In genomic region chr5:84518862-84519261, GRCh38 we compare ENCODE assay signal across 19 cellular contexts.
A peak's percentile ranks its signal among the peaks of the same experiment; 100 is the strongest.
DNase-seq lines count a peak whose midpoint lies in the region; ATAC-seq, FAIRE-seq and TF ChIP-seq lines count a peak whose summit lies in the region.
"Had no signal": no experiment of that assay in that cellular context is flagged by ENCODE, and none has a peak within 500 bp of the region (broad histone marks: within the 10 kb centered on the region; RNA-seq: fewer than 3 reads in every experiment).

No MANE protein-coding gene starts in this region.

- H3K9ac ChIP-seq in H1 (replicated peaks in 1 of 4; ENCODE audit: extremely low read depth in 1 of 4, low read depth in 3 of 4, low read length in 3 of 4): no peak overlapping the region
- H3K9ac ChIP-seq in kidney (ENCODE audit: low read length in 2 of 2): no peak overlapping the region
- H3K9ac ChIP-seq: BLaER1 had no signal

- 86% methylated on average over 3 of the region's 3 CpGs; no CpG with 5 or more reads in 1 of the 2 experiments for WGBS in H1 (ENCODE audit: extremely low coverage in 1 of 2, insufficient coverage in 1 of 2, insufficient read length in 1 of 2, insufficient replicate concordance in 2 of 2, low coverage in 1 of 2, low lambda C conversion rate in 2 of 2, missing lambda C conversion rate in 1 of 2), 2 experiments

- H2AK5ac ChIP-seq in H1 (ENCODE audit: low read depth, low read length): no peak overlapping the region

- H3K4ac ChIP-seq in H1 (replicated peaks; ENCODE audit: insufficient read length, low read depth, low read length): no peak overlapping the region

- H3K9me3 Mint-ChIP-seq in activated CD8-positive, alpha-beta T cell treated with anti-CD3 and anti-CD28 coated beads, Interleukin-2, amount 10 ng/mL, durations not matched to agents 7 days and 5 days (ENCODE audit: insufficient read depth): no peaks in the 10 kb centered on the region

- H4K91ac ChIP-seq in H1 (replicated peaks; ENCODE audit: insufficient read length, low read length): no peak overlapping the region

- H3K27ac ChIP-seq in H1 (ENCODE audit: low read depth, low read length): no peak overlapping the region
- no peak overlapping the region for H3K27ac ChIP-seq in kidney (ENCODE audit: low read depth in 2 of 2, low read length in 2 of 2)
- no peak overlapping the region for H3K27ac ChIP-seq in upper lobe of right lung
- H3K27ac ChIP-seq: BLaER1, C4-2B had no signal

- no peak for TF ChIP-seq CTCF in H1 (IDR thresholded peaks at IDR 0.05; ENCODE audit: control extremely low read depth in 1 of 3, insufficient read depth in 1 of 3, low read depth in 1 of 3, low read length in 3 of 3)
- no peak for TF ChIP-seq CTCF in kidney (IDR thresholded peaks at IDR 0.05; ENCODE audit: borderline replicate concordance, extremely low read depth, insufficient read depth)
- TF ChIP-seq CTCF in upper lobe of right lung (IDR thresholded peaks at IDR 0.05): no peak

- no peak overlapping the region for H3K14ac ChIP-seq in H1 (ENCODE audit: insufficient read length)

- no peak overlapping the region for H2AFZ ChIP-seq in H1 (ENCODE audit: low read length)

- no peak overlapping the region for H3K4me3 ChIP-seq in H1 (ENCODE audit: extremely low read depth in 1 of 4, insufficient read depth in 2 of 4, low read depth in 3 of 4, low read length in 4 of 4)
- no peak overlapping the region for H3K4me3 ChIP-seq in kidney (ENCODE audit: low read length in 2 of 2)
- H3K4me3 ChIP-seq in upper lobe of right lung: no peak overlapping the region
- H3K4me3 ChIP-seq: BLaER1, GM12878 had no signal

- H3K79me1 ChIP-seq in H1 (ENCODE audit: low read depth, low read length): no peaks in the 10 kb centered on the region

- H3K79me2 ChIP-seq in H1 (ENCODE audit: control insufficient read depth in 1 of 2, insufficient read depth in 2 of 2, low read length in 2 of 2): no peaks in the 10 kb centered on the region

- no peaks in the 10 kb centered on the region for H3K4me1 Mint-ChIP-seq in activated CD8-positive, alpha-beta T cell treated with anti-CD3 and anti-CD28 coated beads, Interleukin-2, amount 10 ng/mL, durations not matched to agents 7 days and 5 days (ENCODE audit: low read depth)
- H3K4me1 Mint-ChIP-seq: B cell; CD4-positive, CD25-positive, alpha-beta regulatory T cell had no signal

- no peaks in the 10 kb centered on the region for H3K36me3 Mint-ChIP-seq in activated CD8-positive, alpha-beta T cell treated with anti-CD3 and anti-CD28 coated beads, Interleukin-2, amount 10 ng/mL, durations not matched to agents 7 days and 5 days (ENCODE audit: low read depth)
- H3K36me3 Mint-ChIP-seq: CD4-positive, CD25-positive, alpha-beta regulatory T cell; CD8-positive, alpha-beta T cell had no signal

- H3K23me2 ChIP-seq in H1 (ENCODE audit: low read depth, low read length): no peaks in the 10 kb centered on the region

- H3K56ac ChIP-seq in H1 (replicated peaks; ENCODE audit: insufficient read length, low read depth, low read length): no peak overlapping the region

- H2BK120ac ChIP-seq in H1 (replicated peaks; ENCODE audit: low read depth, low read length): no peak overlapping the region

- H2BK20ac ChIP-seq in H1 (ENCODE audit: low read length): no peak overlapping the region

- FAIRE-seq in H1 (lab: Jason Lieb, UNC): no peak
- no peak for FAIRE-seq in kidney (lab: Jason Lieb, UNC)
- no peak for FAIRE-seq in HTR-8/SVneo (lab: Jason Lieb, UNC)
- FAIRE-seq: GM12878 had no signal

- no peak for TF ChIP-seq POLR2A in H1 (IDR thresholded peaks at IDR 0.05; ENCODE audit: control extremely low read depth in 1 of 2, low read depth in 2 of 2, low read length in 2 of 2)

- H3K4me1 ChIP-seq in H1 (replicated peaks in 1 of 4; ENCODE audit: control insufficient read depth in 3 of 4, insufficient read depth in 4 of 4, low read length in 3 of 4) (no peaks in the 10 kb centered on the region), kidney (ENCODE audit: control insufficient read depth in 1 of 2, insufficient read depth in 1 of 2, low read depth in 1 of 2, low read length in 2 of 2) (no peaks in the 10 kb centered on the region), upper lobe of right lung (no peaks in the 10 kb centered on the region)
- H3K4me1 ChIP-seq: BLaER1, Caco-2 had no signal

- no peak overlapping the region for H3K4me2 ChIP-seq in H1 (ENCODE audit: insufficient read depth in 1 of 2, low read depth in 2 of 2, low read length in 2 of 2)
- H3K4me2 ChIP-seq: BLaER1 had no signal

- no peaks in the 10 kb centered on the region for H3K27me3 Mint-ChIP-seq in activated CD8-positive, alpha-beta T cell treated with anti-CD3 and anti-CD28 coated beads, Interleukin-2, amount 10 ng/mL, durations not matched to agents 7 days and 5 days (ENCODE audit: low read depth)
- H3K27me3 Mint-ChIP-seq: B cell; CD4-positive, CD25-positive, alpha-beta regulatory T cell had no signal

- no peak for TF ChIP-seq EP300 in H1 (IDR thresholded peaks at IDR 0.05; ENCODE audit: borderline replicate concordance in 1 of 2, low read depth in 2 of 2, low read length in 2 of 2)

- no peaks in the 10 kb centered on the region for H4K20me1 ChIP-seq in H1 (replicated peaks in 1 of 2; ENCODE audit: control insufficient read depth in 1 of 2, insufficient read depth in 2 of 2, low read length in 2 of 2)
- H4K20me1 ChIP-seq: BLaER1 had no signal

- intact Hi-C loops in kidney (cut with DNase I) (no loop called here), upper lobe of right lung (cut with DNase I) (no loop called here)

- H3K18ac ChIP-seq in H1 (ENCODE audit: extremely low read depth, low read length): no peak overlapping the region

- no peak overlapping the region for H3K4me3 Mint-ChIP-seq in activated CD8-positive, alpha-beta T cell treated with anti-CD3 and anti-CD28 coated beads, Interleukin-2, amount 10 ng/mL, durations not matched to agents 7 days and 5 days
- H3K4me3 Mint-ChIP-seq: B cell; CD4-positive, CD25-positive, alpha-beta regulatory T cell; CD8-positive, alpha-beta T cell had no signal

- no peak overlapping the region for H4K5ac ChIP-seq in H1 (ENCODE audit: insufficient read length, low read depth, low read length)

- no peak for DNase-seq in H1 (ENCODE audit: low read depth in 1 of 2, low spot score in 2 of 2)
- peak; percentile 40 for DNase-seq in kidney
- no peak for DNase-seq in upper lobe of right lung
- no peak for DNase-seq in activated CD8-positive, alpha-beta T cell treated with anti-CD3 and anti-CD28 coated beads, Interleukin-2, amount 10 ng/mL, durations not matched to agents 7 days and 5 days
- no peak for DNase-seq in HTR-8/SVneo (ENCODE audit: insufficient read length, low spot score)
- no peak for DNase-seq in DMS114 treated with DMSO at 0.1 percent for 48 hours (lab: John Stamatoyannopoulos, UW; ENCODE audit: unreplicated experiment)
- DNase-seq: Caco-2; CD4-positive, CD25-positive, alpha-beta regulatory T cell; CD8-positive, alpha-beta T cell; DMS79; EL; GDM1; GOT3; H7; HCEC 1CT had no signal

- CTCF ChIA-PET in H1 (lab: Charles Lee; ENCODE audit: partially characterized antibody): no interaction called here
- CTCF ChIA-PET in activated CD8-positive, alpha-beta T cell treated with anti-CD3 and anti-CD28 coated beads, Interleukin-2, amount 10 ng/mL, durations not matched to agents 7 days and 5 days (lab: Charles Lee): no interaction called here

- no peak overlapping the region for H2BK12ac ChIP-seq in H1 (ENCODE audit: low read depth, low read length)

- H2BK15ac ChIP-seq in H1 (ENCODE audit: low read length): no peak overlapping the region; the same call in 1 of the 2 replicates

- H4K8ac ChIP-seq in H1 (ENCODE audit: extremely low read depth, insufficient read depth, low read length): peak overlapping the region; percentile 57; the same call in 1 of the 2 replicates

- no peak overlapping the region for H3K23ac ChIP-seq in H1 (ENCODE audit: insufficient read length)

- H3K36me3 ChIP-seq in H1 (ENCODE audit: control insufficient read depth in 2 of 4, insufficient read depth in 4 of 4, low read length in 3 of 4) (no peaks in the 10 kb centered on the region), kidney (ENCODE audit: control insufficient read depth in 1 of 2, insufficient read depth in 2 of 2, low read length in 2 of 2) (no peaks in the 10 kb centered on the region), upper lobe of right lung (no peaks in the 10 kb centered on the region)
- H3K36me3 ChIP-seq: BLaER1 had no signal

- no peak overlapping the region for H3K27ac Mint-ChIP-seq in activated CD8-positive, alpha-beta T cell treated with anti-CD3 and anti-CD28 coated beads, Interleukin-2, amount 10 ng/mL, durations not matched to agents 7 days and 5 days
- H3K27ac Mint-ChIP-seq: B cell; CD4-positive, CD25-positive, alpha-beta regulatory T cell; CD8-positive, alpha-beta T cell had no signal

- H3K9me3 ChIP-seq in H1 (ENCODE audit: insufficient read depth in 2 of 2, low read depth in 1 of 2, low read length in 1 of 2) (no peaks in the 10 kb centered on the region), kidney (ENCODE audit: control insufficient read depth in 1 of 2, low read length in 2 of 2) (no peaks in the 10 kb centered on the region), upper lobe of right lung (no peaks in the 10 kb centered on the region)
- H3K9me3 ChIP-seq: BLaER1, Caco-2 had no signal

- H3K27me3 ChIP-seq in H1 (replicated peaks in 1 of 4; ENCODE audit: control insufficient read depth in 3 of 4, extremely low read depth in 1 of 4, insufficient read depth in 3 of 4, low read length in 3 of 4) (no peaks in the 10 kb centered on the region), upper lobe of right lung (no peaks in the 10 kb centered on the region)
- H3K27me3 ChIP-seq: BLaER1 had no signal

- POLR2A ChIA-PET in H1 (lab: Charles Lee; ENCODE audit: partially characterized antibody): no interaction called here
- POLR2A ChIA-PET in activated CD8-positive, alpha-beta T cell treated with anti-CD3 and anti-CD28 coated beads, Interleukin-2, amount 10 ng/mL, durations not matched to agents 7 days and 5 days (lab: Charles Lee): no interaction called here

- TF ChIP-seq RAD21 in H1 (IDR thresholded peaks at IDR 0.05 in 1 of 2, conservative IDR thresholded peaks at IDR 0.05 in 1 of 2; ENCODE audit: low read depth in 2 of 2, low read length in 2 of 2): no peak

- H2BK5ac ChIP-seq in H1 (ENCODE audit: low read depth, low read length): no peak overlapping the region

- ATAC-seq in upper lobe of right lung: peak; percentile 28
- no peak for ATAC-seq in activated CD8-positive, alpha-beta T cell treated with anti-CD3 and anti-CD28 coated beads, Interleukin-2, amount 10 ng/mL, durations not matched to agents 7 days and 5 days
- ATAC-seq: CD8-positive, alpha-beta T cell; GM12878 had no signal

TF ChIP-seq in H1, 55 proteins besides CTCF, POLR2A, EP300 and RAD21 (continues in another document):
- TF ChIP-seq RXRA (IDR thresholded peaks at IDR 0.05; ENCODE audit: insufficient read depth, low read depth, low read length) (no peak), POU5F1 (IDR thresholded peaks at IDR 0.05; ENCODE audit: low read depth, low read length) (no peak)
